Comparison of ENCODE assay signal across 1 cellular context in the genomic region with DNA sequence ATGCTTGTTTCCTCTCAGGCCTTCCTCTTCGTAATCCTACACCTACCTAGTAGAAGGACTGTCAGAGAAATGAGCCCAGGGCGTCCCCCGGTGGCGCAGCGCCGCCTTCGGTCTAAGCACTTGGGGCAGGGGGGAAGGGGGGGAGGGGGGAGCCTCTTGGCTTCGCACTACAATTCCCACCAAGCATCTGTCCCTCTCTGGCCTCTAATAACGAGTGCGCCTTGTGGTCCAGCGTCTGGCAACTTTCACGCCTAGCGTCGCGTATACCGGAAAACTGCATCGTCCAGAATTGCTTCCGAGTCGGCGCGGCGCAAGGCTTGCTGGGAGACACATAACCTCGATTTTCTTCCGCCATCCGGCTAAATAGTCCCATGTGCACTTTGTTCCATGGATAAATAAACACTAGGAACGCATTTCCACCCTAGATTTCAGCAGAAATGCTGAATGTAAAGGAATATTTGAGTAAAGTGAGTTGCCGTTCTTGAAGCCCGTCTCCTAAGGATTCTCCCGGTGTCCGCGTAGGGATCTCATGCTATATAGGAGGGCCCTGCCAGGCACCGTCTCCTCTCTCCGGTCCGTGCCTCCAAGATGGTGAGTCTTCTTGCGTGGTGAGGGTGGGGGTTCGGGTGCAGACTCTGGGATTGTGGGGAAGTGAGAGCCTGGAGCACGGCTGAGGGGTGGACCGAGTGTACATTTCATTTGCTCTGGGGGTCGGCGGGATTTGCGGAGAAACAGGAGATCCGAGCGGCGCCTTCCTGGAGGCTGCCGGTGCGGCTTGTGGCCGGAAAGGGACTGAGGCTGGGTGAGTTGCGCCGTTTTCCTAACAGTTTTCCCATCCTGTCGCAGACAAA.
TF ChIP-seq lines count a peak whose summit lies in the region.

TSS of gene RPS26 (plus strand) at position 340 of the 851 bp plus-strand sequence. CDS start at position 589, 249 bp downstream.

TF ChIP-seq in GM23338, 12 proteins besides CTCF, POLR2A, EP300 and RAD21 (continued from another document):
- TF ChIP-seq JUNB (IDR thresholded peaks at IDR 0.05; ENCODE audit: unreplicated experiment) (no peak), ZNF114 (CRISPR knock-in tag; IDR thresholded peaks at IDR 0.05) (no peak), CREB1 (CRISPR knock-in tag; IDR thresholded peaks at IDR 0.05; ENCODE audit: low read depth) (peak; percentile 90), REST (IDR thresholded peaks at IDR 0.05; ENCODE audit: unreplicated experiment) (no peak), ETS1 (IDR thresholded peaks at IDR 0.05) (peak; percentile 97)
